ENCODE assay signal across 21 cellular contexts in the genomic region with DNA sequence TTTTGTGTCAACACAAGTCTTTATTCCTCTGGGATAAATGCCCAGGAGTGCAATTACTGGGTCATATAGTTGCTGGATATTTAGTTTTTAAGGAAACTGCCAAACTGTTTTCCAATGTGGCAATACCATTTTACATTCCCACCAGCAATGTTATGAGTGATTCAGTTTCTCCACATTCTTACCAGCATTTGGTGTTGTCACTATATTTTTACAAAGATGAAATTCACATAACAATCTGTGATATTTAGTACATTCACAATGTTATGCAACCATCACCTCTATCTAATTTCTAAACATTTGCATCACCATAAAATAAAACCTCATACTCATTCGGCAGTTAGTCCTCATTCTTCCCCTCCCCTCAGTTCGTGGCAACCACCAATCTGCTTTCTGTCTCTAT.
"Had no signal": no experiment of that assay in that cellular context is flagged by ENCODE, and none has a peak within 500 bp of the region (broad histone marks: within the 10 kb centered on the region; RNA-seq: fewer than 3 reads in every experiment).

No MANE protein-coding gene starts in this region.

- H3K4me3 ChIP-seq: ascending aorta, cardiac muscle cell, esophagus muscularis mucosa, gastrocnemius medialis, tibial artery, uterus had no signal

- H3K9me3 ChIP-seq: gastrocnemius medialis, tibial artery, uterus had no signal

- H3K27me3 ChIP-seq: ascending aorta, cardiac muscle cell, esophagus muscularis mucosa, gastrocnemius medialis, tibial artery, uterus had no signal

- H3K27ac ChIP-seq: ascending aorta, cardiac muscle cell, esophagus muscularis mucosa, gastrocnemius medialis, tibial artery, uterus had no signal

- DNase-seq: activated CD4-positive, alpha-beta T cell treated with anti-CD3 and anti-CD28 coated beads, Interleukin-2, amount 10 ng/mL, durations not matched to agents 7 days and 5 days; activated CD8-positive, alpha-beta T cell treated with anti-CD3 and anti-CD28 coated beads, Interleukin-2, amount 10 ng/mL, durations not matched to agents 7 days and 5 days; activated effector memory CD4-positive, alpha-beta T cell treated with Interleukin-2 at 50 U/mL for 16 hours; activated naive CD4-positive, alpha-beta T cell treated with anti-CD3 and anti-CD28 coated beads, Interleukin-2, amount 10 ng/mL, durations not matched to agents 7 days and 5 days; activated naive CD8-positive, alpha-beta T cell treated with anti-CD3 and anti-CD28 coated beads, Interleukin-2, amount 50 U/mL, for 24 hours; activated T-cell treated with anti-CD3 and anti-CD28 coated beads, Interleukin-2, amount 50 U/mL, for 4 hours; dermis blood vessel endothelial cell; effector memory CD4-positive, alpha-beta T cell; gastrocnemius medialis; head of caudate nucleus; kidney; stimulated activated CD4-positive, alpha-beta T cell treated with anti-CD3 and anti-CD28 coated beads, Interleukin-12 subunit alpha, Interleukin-12 subunit beta, amount 100 ng/mL, for 4 hours; stimulated activated CD4-positive, alpha-beta T cell treated with anti-CD3 and anti-CD28 coated beads, Interleukin-1b, Interleukin-23, amount 100 ng/mL, for 48 hours; stimulated activated CD8-positive, alpha-beta memory T cell treated with anti-CD3 and anti-CD28 coated beads, Interleukin-4, amount 100 ng/mL, for 48 hours; stimulated activated naive CD4-positive, alpha-beta T cell; T1000; tibial artery; uterus had no signal

- H3K36me3 ChIP-seq: ascending aorta, cardiac muscle cell, esophagus muscularis mucosa, gastrocnemius medialis, tibial artery, uterus had no signal

- H3K4me1 ChIP-seq: ascending aorta, esophagus muscularis mucosa, gastrocnemius medialis, tibial artery, uterus had no signal
